26 cellular contexts compared by ENCODE assay signal in genomic region chr3:99586680-99587079, GRCh38.
A peak's percentile ranks its signal among the peaks of the same experiment; 100 is the strongest.
DNase-seq lines count a peak whose midpoint lies in the region; ATAC-seq, FAIRE-seq and TF ChIP-seq lines count a peak whose summit lies in the region.
"Had no signal": no experiment of that assay in that cellular context is flagged by ENCODE, and none has a peak within 500 bp of the region (broad histone marks: within the 10 kb centered on the region; RNA-seq: fewer than 3 reads in every experiment).

No MANE protein-coding gene starts in this region.

- TF ChIP-seq POLR2A in H54 (IDR thresholded peaks at IDR 0.05; ENCODE audit: low read depth, low read length): no peak

- TF ChIP-seq CTCF in AG09309 (IDR thresholded peaks at IDR 0.05; ENCODE audit: control insufficient read depth, insufficient read depth, low read depth, low read length, missing control alignments) (peak; percentile 14), astrocyte of the spinal cord (IDR thresholded peaks at IDR 0.05; ENCODE audit: low read depth, low read length) (no peak)

- ATAC-seq in GM18868 (IDR thresholded peaks at IDR 0.05; ENCODE audit: unreplicated experiment): no peak
- ATAC-seq: activated CD8-positive, alpha-beta memory T cell treated with anti-CD3 and anti-CD28 coated beads, Interleukin-2, amount 10 ng/mL, durations not matched to agents 7 days and 5 days; gastroesophageal sphincter; naive thymus-derived CD8-positive, alpha-beta T cell had no signal

- peak; percentile 67 for FAIRE-seq in H54 (lab: Jason Lieb, UNC)

- in situ Hi-C loops in astrocyte of the spinal cord (cut with HindIII; ENCODE audit: low sequenced_read_pairs): no loop called here

- H3K4me3 ChIP-seq in AG09309 (ENCODE audit: control insufficient read depth, low read depth, low read length): no peak overlapping the region
- H3K4me3 ChIP-seq in astrocyte of the spinal cord (ENCODE audit: low read depth, low read length): no peak overlapping the region
- H3K4me3 ChIP-seq: ascending aorta, gastroesophageal sphincter, left ventricle myocardium inferior, testis had no signal

- no peak for DNase-seq in AG09309 (ENCODE audit: low read depth)
- no peak for DNase-seq in H54 (ENCODE audit: insufficient read length, low spot score)
- peak; percentile 16 for DNase-seq in astrocyte of the spinal cord (ENCODE audit: low read depth, low spot score)
- peak; percentile 44 for DNase-seq in iris pigment epithelial cell (ENCODE audit: low read depth)
- no peak for DNase-seq in NCI-H1436 treated with DMSO at 0.1 percent for 48 hours (lab: John Stamatoyannopoulos, UW)
- DNase-seq in activated CD8-positive, alpha-beta memory T cell treated with anti-CD3 and anti-CD28 coated beads, Interleukin-2, amount 50 U/mL, for 4 hours: no peak
- DNase-seq in OCI-M1 (lab: John Stamatoyannopoulos, UW): no peak
- DNase-seq: activated CD4-positive, alpha-beta T cell treated with anti-CD3 and anti-CD28 coated beads, Interleukin-2, amount 10 ng/mL, durations not matched to agents 7 days and 5 days; activated CD8-positive, alpha-beta memory T cell treated with anti-CD3 and anti-CD28 coated beads, Interleukin-2, amount 10 ng/mL, durations not matched to agents 7 days and 5 days; activated naive CD4-positive, alpha-beta T cell treated with anti-CD3 and anti-CD28 coated beads, Interleukin-2, amount 50 U/mL, for 16 hours; C1 segment of cervical spinal cord; hypothalamus; left ventricle myocardium inferior; MM.1S; naive thymus-derived CD8-positive, alpha-beta T cell; NCI-H1436; NCI-H446 treated with DMSO at 0.1 percent for 48 hours; occipital lobe; stimulated activated CD4-positive, alpha-beta T cell treated with anti-CD3 and anti-CD28 coated beads, Interleukin-4, amount 100 ng/mL, for 1 hour; stimulated activated naive CD4-positive, alpha-beta T cell; T-helper 2 cell; testis; WERI-Rb-1 had no signal

Comparison
In these comparisons a context has a peak if more than half of its experiments do, and no peak if none do; other contexts are left out.
1. DNase-seq: peak in astrocyte of the spinal cord (single experiment) and iris pigment epithelial cell (single experiment); none in AG09309 (single experiment), H54 (single experiment), NCI-H1436 treated with DMSO at 0.1 percent for 48 hours (single experiment), activated CD8-positive, alpha-beta memory T cell treated with anti-CD3 and anti-CD28 coated beads, Interleukin-2, amount 50 U/mL, for 4 hours (single experiment) and OCI-M1 (single experiment).